In genomic region chr20:63897978-63898561, GRCh38 we compare ENCODE assay signal across 1 cellular context.
TF ChIP-seq lines count a peak whose summit lies in the region.

No MANE protein-coding gene starts in this region.

TF ChIP-seq in GM23338, 12 proteins besides CTCF, POLR2A, EP300 and RAD21:
- no peak for TF ChIP-seq JUNB (IDR thresholded peaks at IDR 0.05; ENCODE audit: unreplicated experiment)
- TF ChIP-seq STAT1 (IDR thresholded peaks at IDR 0.05; ENCODE audit: unreplicated experiment) = no peak
- TF ChIP-seq, protein P1, sequence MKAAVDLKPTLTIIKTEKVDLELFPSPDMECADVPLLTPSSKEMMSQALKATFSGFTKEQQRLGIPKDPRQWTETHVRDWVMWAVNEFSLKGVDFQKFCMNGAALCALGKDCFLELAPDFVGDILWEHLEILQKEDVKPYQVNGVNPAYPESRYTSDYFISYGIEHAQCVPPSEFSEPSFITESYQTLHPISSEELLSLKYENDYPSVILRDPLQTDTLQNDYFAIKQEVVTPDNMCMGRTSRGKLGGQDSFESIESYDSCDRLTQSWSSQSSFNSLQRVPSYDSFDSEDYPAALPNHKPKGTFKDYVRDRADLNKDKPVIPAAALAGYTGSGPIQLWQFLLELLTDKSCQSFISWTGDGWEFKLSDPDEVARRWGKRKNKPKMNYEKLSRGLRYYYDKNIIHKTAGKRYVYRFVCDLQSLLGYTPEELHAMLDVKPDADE (IDR thresholded peaks at IDR 0.05) = no peak
- TF ChIP-seq EZH2phosphoT487 (IDR thresholded peaks at IDR 0.05; ENCODE audit: unreplicated experiment) = no peak
- TF ChIP-seq EZH2 (IDR thresholded peaks at IDR 0.05; ENCODE audit: low read depth, unreplicated experiment) = no peak
- no peak for TF ChIP-seq POLR2AphosphoS5 (IDR thresholded peaks at IDR 0.05; ENCODE audit: low read depth)
- no peak for TF ChIP-seq ZNF114 (CRISPR knock-in tag; IDR thresholded peaks at IDR 0.05)
- TF ChIP-seq ZNF462 (CRISPR knock-in tag; IDR thresholded peaks at IDR 0.05) = no peak
- TF ChIP-seq ZNF331 (CRISPR knock-in tag; IDR thresholded peaks at IDR 0.05; ENCODE audit: low read depth) = no peak
- no peak for TF ChIP-seq CREB1 (CRISPR knock-in tag; IDR thresholded peaks at IDR 0.05; ENCODE audit: low read depth)
- TF ChIP-seq, protein P2, sequence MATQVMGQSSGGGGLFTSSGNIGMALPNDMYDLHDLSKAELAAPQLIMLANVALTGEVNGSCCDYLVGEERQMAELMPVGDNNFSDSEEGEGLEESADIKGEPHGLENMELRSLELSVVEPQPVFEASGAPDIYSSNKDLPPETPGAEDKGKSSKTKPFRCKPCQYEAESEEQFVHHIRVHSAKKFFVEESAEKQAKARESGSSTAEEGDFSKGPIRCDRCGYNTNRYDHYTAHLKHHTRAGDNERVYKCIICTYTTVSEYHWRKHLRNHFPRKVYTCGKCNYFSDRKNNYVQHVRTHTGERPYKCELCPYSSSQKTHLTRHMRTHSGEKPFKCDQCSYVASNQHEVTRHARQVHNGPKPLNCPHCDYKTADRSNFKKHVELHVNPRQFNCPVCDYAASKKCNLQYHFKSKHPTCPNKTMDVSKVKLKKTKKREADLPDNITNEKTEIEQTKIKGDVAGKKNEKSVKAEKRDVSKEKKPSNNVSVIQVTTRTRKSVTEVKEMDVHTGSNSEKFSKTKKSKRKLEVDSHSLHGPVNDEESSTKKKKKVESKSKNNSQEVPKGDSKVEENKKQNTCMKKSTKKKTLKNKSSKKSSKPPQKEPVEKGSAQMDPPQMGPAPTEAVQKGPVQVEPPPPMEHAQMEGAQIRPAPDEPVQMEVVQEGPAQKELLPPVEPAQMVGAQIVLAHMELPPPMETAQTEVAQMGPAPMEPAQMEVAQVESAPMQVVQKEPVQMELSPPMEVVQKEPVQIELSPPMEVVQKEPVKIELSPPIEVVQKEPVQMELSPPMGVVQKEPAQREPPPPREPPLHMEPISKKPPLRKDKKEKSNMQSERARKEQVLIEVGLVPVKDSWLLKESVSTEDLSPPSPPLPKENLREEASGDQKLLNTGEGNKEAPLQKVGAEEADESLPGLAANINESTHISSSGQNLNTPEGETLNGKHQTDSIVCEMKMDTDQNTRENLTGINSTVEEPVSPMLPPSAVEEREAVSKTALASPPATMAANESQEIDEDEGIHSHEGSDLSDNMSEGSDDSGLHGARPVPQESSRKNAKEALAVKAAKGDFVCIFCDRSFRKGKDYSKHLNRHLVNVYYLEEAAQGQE (IDR thresholded peaks at IDR 0.05; ENCODE audit: unreplicated experiment) = no peak
- no peak for TF ChIP-seq NANOG (IDR thresholded peaks at IDR 0.05; ENCODE audit: borderline replicate concordance)
TF ChIP-seq in GM23338: peak in this region for 0.
